9 cellular contexts compared by ENCODE assay signal in genomic region chr3:17749705-17750293, GRCh38. TPM values are rescaled to one million over a fixed set of nuclear protein-coding genes. Genes with fewer than 3 reads are reported as not detected.
DNase-seq lines count a peak whose midpoint lies in the region; ATAC-seq and TF ChIP-seq lines count a peak whose summit lies in the region.
"Had no signal": no experiment of that assay in that cellular context is flagged by ENCODE, and none has a peak within 500 bp of the region (broad histone marks: within the 10 kb centered on the region; RNA-seq: fewer than 3 reads in every experiment).

No MANE protein-coding gene starts in this region.

- peaks cover 9 to 25% (median 16%) of the 10 kb centered on the region in 4 donors for H3K4me1 Mint-ChIP-seq in naive thymus-derived CD8-positive, alpha-beta T cell
- H3K4me1 Mint-ChIP-seq in neural progenitor cell, result peaks cover 11% of the 10 kb centered on the region

- H3K4me3 ChIP-seq in WI38 (ENCODE audit: low read depth, low read length) (peak overlapping the region; percentile 42; the same call in 1 of the 2 replicates), neural progenitor cell (no peak overlapping the region), colonic mucosa (no peak overlapping the region)

- ATAC-seq in GM18520 (IDR thresholded peaks at IDR 0.05; ENCODE audit: unreplicated experiment) (peak; percentile 12), HG02623 (IDR thresholded peaks at IDR 0.05; ENCODE audit: unreplicated experiment) (peak; percentile 30), HG03469 (IDR thresholded peaks at IDR 0.05; ENCODE audit: unreplicated experiment) (no peak), GM21526 (IDR thresholded peaks at IDR 0.05; ENCODE audit: low FRiP score, unreplicated experiment) (no peak)
- ATAC-seq in naive thymus-derived CD8-positive, alpha-beta T cell, result no peak

- TF ChIP-seq CTCF in WI38 (IDR thresholded peaks at IDR 0.05; ENCODE audit: low read depth, low read length), result no peak
- no peak for TF ChIP-seq CTCF in neural progenitor cell (IDR thresholded peaks at IDR 0.05)
- no peak for TF ChIP-seq CTCF in colonic mucosa (IDR thresholded peaks at IDR 0.05)

- intact Hi-C loops in colonic mucosa (cut with DNase I), result no loop called here

- peak overlapping the region; percentile 60 to 88 (median 80) for H3K4me3 Mint-ChIP-seq in naive thymus-derived CD8-positive, alpha-beta T cell
- no peak overlapping the region for H3K4me3 Mint-ChIP-seq in neural progenitor cell

- no peaks in the 10 kb centered on the region for H3K79me2 ChIP-seq in neural progenitor cell (ENCODE audit: low read depth)

- H3K4me1 ChIP-seq in neural progenitor cell, result no peaks in the 10 kb centered on the region
- peaks cover 3% of the 10 kb centered on the region for H3K4me1 ChIP-seq in colonic mucosa

- no peaks in the 10 kb centered on the region for H3K9me3 ChIP-seq in neural progenitor cell (ENCODE audit: low read depth)
- H3K9me3 ChIP-seq in colonic mucosa, result no peaks in the 10 kb centered on the region

- H3K9ac ChIP-seq in neural progenitor cell (no peak overlapping the region), colonic mucosa (ENCODE audit: low read depth in 2 of 2, low read length in 2 of 2) (no peak overlapping the region)

- no peaks in the 10 kb centered on the region for H3F3A ChIP-seq in neural progenitor cell (ENCODE audit: low read depth)

- no peaks in the 10 kb centered on the region for H4K20me1 ChIP-seq in neural progenitor cell (ENCODE audit: low read depth)

- no peaks in the 10 kb centered on the region for H3K36me3 Mint-ChIP-seq in naive thymus-derived CD8-positive, alpha-beta T cell
- H3K36me3 Mint-ChIP-seq in neural progenitor cell, result no peaks in the 10 kb centered on the region

- POLR2A ChIA-PET in naive thymus-derived CD8-positive, alpha-beta T cell (lab: Charles Lee), result no interaction called here

- no peaks in the 10 kb centered on the region for H3K27me3 ChIP-seq in neural progenitor cell
- no peaks in the 10 kb centered on the region for H3K27me3 ChIP-seq in colonic mucosa

- DNase-seq in naive thymus-derived CD8-positive, alpha-beta T cell, result no peak
- DNase-seq in neural progenitor cell (ENCODE audit: low spot score), result no peak
- DNase-seq in colonic mucosa, result no peak
- DNase-seq: NCI-H1417 treated with DMSO at 0.1 percent for 48 hours had no signal

- H3K27ac ChIP-seq in neural progenitor cell (no peak overlapping the region), colonic mucosa (no peak overlapping the region)

- no peaks in the 10 kb centered on the region for H3K9me3 Mint-ChIP-seq in naive thymus-derived CD8-positive, alpha-beta T cell
- no peaks in the 10 kb centered on the region for H3K9me3 Mint-ChIP-seq in neural progenitor cell

- H2AFZ ChIP-seq in neural progenitor cell (replicated peaks), result no peak overlapping the region

- H3K27ac Mint-ChIP-seq in naive thymus-derived CD8-positive, alpha-beta T cell, result peak overlapping the region; percentile 4 to 86 (median 30)
- H3K27ac Mint-ChIP-seq in neural progenitor cell, result no peak overlapping the region

- peaks cover 0 to 2% (median 0%) of the 10 kb centered on the region in 5 donors for H3K27me3 Mint-ChIP-seq in naive thymus-derived CD8-positive, alpha-beta T cell
- H3K27me3 Mint-ChIP-seq in neural progenitor cell (ENCODE audit: insufficient read depth, low read depth), result no peaks in the 10 kb centered on the region

- no peak overlapping the region for H3K4me2 ChIP-seq in neural progenitor cell

- H3K36me3 ChIP-seq in neural progenitor cell (no peaks in the 10 kb centered on the region), colonic mucosa (no peaks in the 10 kb centered on the region)

RNA-seq across cellular contexts. Expression of gene TBC1D5, which starts 7.4 kb away (rescaled TPM):
- 10 to 100 TPM; 31.5 to 34.7 TPM for total RNA-seq in naive thymus-derived CD8-positive, alpha-beta T cell
- polyA plus RNA-seq in naive thymus-derived CD8-positive, alpha-beta T cell, result 10 to 100 TPM; 21.8 to 27.2 (median 23.5) TPM
- total RNA-seq in neural progenitor cell (ENCODE audit: low replicate concordance) (63.6 and 108 TPM in 2 replicates), colonic mucosa (10 to 100 TPM; 29.9 to 31.2 TPM)

Comparison
In these comparisons a context has a peak if more than half of its experiments do, and no peak if none do; other contexts are left out.
1. ATAC-seq: peak in GM18520 (single experiment) and HG02623 (single experiment); none in naive thymus-derived CD8-positive, alpha-beta T cell (0 of 2), HG03469 (single experiment) and GM21526 (single experiment).